In the genomic region with DNA sequence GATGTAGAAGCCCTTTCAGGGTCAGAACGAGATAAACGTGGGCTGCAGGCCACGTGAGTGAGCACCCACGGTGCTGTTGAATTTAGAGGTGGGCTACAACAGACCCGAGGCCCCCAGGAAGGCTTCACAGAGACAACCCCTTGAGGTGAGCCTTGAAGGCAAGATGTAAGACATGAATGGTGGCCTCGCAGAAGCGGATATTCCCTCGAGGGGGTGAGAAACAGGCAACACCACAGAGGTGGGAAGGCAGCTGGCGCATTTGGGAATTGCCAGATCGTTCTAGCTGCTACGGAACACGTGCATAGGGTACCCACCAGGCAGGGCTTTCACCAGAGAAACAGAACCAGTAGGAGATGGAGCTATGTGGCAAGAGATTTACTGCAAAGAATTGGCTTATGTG, we compare ENCODE assay signal across 1 cellular context.
TF ChIP-seq lines count a peak whose summit lies in the region.

No MANE protein-coding gene starts in this region.

TF ChIP-seq in IMR-90, 13 proteins besides CTCF, POLR2A, EP300 and RAD21:
- TF ChIP-seq CEBPB (IDR thresholded peaks at IDR 0.05; ENCODE audit: low read depth, low read length) = no peak
- TF ChIP-seq SMC3 (IDR thresholded peaks at IDR 0.05; ENCODE audit: low read depth, low read length) = no peak
- no peak for TF ChIP-seq RFX5 (IDR thresholded peaks at IDR 0.05; ENCODE audit: low read depth, low read length)
- TF ChIP-seq MAFK (IDR thresholded peaks at IDR 0.05; ENCODE audit: low read depth, low read length) = no peak
- no peak for TF ChIP-seq NFE2L2 (IDR thresholded peaks at IDR 0.05; ENCODE audit: low read depth, low read length)
- no peak for TF ChIP-seq ELK1 (IDR thresholded peaks at IDR 0.05; ENCODE audit: borderline replicate concordance, low read depth, low read length)
- TF ChIP-seq USF2 (IDR thresholded peaks at IDR 0.05; ENCODE audit: low read depth, low read length) = no peak
- TF ChIP-seq FOS (IDR thresholded peaks at IDR 0.05; ENCODE audit: low read depth, low read length) = no peak
- no peak for TF ChIP-seq MXI1 (IDR thresholded peaks at IDR 0.05; ENCODE audit: borderline replicate concordance, low read depth, low read length)
- no peak for TF ChIP-seq BHLHE40 (IDR thresholded peaks at IDR 0.05; ENCODE audit: low read depth, low read length)
- TF ChIP-seq CHD1 (IDR thresholded peaks at IDR 0.05; ENCODE audit: low read depth, low read length) = no peak
- TF ChIP-seq MAZ (IDR thresholded peaks at IDR 0.05; ENCODE audit: borderline replicate concordance, low read depth, low read length) = no peak
- TF ChIP-seq RCOR1 (IDR thresholded peaks at IDR 0.05; ENCODE audit: insufficient replicate concordance, low read length) = no peak
